ENCODE assay signal across 18 cellular contexts in genomic region chr4:2666722-2667247, GRCh38.
A peak's percentile ranks its signal among the peaks of the same experiment; 100 is the strongest.
DNase-seq lines count a peak whose midpoint lies in the region; ATAC-seq and TF ChIP-seq lines count a peak whose summit lies in the region.
"Had no signal": no experiment of that assay in that cellular context is flagged by ENCODE, and none has a peak within 500 bp of the region (broad histone marks: within the 10 kb centered on the region; RNA-seq: fewer than 3 reads in every experiment).

No MANE protein-coding gene starts in this region.

- CTCF ChIA-PET in activated CD8-positive, alpha-beta T cell treated with anti-CD3 and anti-CD28 coated beads, Interleukin-2, amount 10 ng/mL, durations not matched to agents 7 days and 5 days (lab: Charles Lee), result no interaction called here
- CTCF ChIA-PET in mammary epithelial cell (lab: Charles Lee; ENCODE audit: low non-redundant PET), result no interaction called here

- intact Hi-C loops in ovary (cut with DNase I), result no loop called here
- intact Hi-C loops in mammary epithelial cell (cut with micrococcal nuclease), result no loop called here

- H3K27ac ChIP-seq in muscle layer of duodenum (ENCODE audit: low read length) (peak overlapping the region; percentile 31), ovary (no peak overlapping the region), mammary epithelial cell (ENCODE audit: insufficient read depth, low read depth, low read length) (no peak overlapping the region)
- H3K27ac ChIP-seq: cardiac muscle cell, pancreas had no signal

- DNase-seq in stimulated activated naive CD8-positive, alpha-beta T cell treated with anti-CD3 and anti-CD28 coated beads, Interleukin-15, Interleukin-2, amounts not matched to agents 100 U/mL and 50 U/mL, for 24 hours, result no peak
- no peak for DNase-seq in activated CD8-positive, alpha-beta T cell treated with anti-CD3 and anti-CD28 coated beads, Interleukin-2, amount 10 ng/mL, durations not matched to agents 7 days and 5 days
- no peak for DNase-seq in ovary
- DNase-seq in mesothelial cell of epicardium (ENCODE audit: low spot score in 2 of 2, unreplicated experiment in 2 of 2), result no peak
- DNase-seq in mammary epithelial cell, result no peak
- DNase-seq: activated CD4-positive, CD25-positive, alpha-beta regulatory T cell; DND-41; NCI-H1930; NCI-H510A treated with DMSO at 0.1 percent for 48 hours; pancreas; PC-3 had no signal

- H3K9me3 ChIP-seq in muscle layer of duodenum (ENCODE audit: control insufficient read depth in 1 of 2, low read length in 2 of 2), result no peaks in the 10 kb centered on the region
- H3K9me3 ChIP-seq in ovary, result no peaks in the 10 kb centered on the region
- H3K9me3 ChIP-seq in mammary epithelial cell (replicated peaks; ENCODE audit: insufficient read depth, low read length), result no peaks in the 10 kb centered on the region
- H3K9me3 ChIP-seq: pancreas had no signal

- 78 to 90% (median 84%) methylated on average over 2 of the region's 2 CpGs for WGBS in ovary, 3 donors
- 100% methylated on average over 2 of the region's 2 CpGs for WGBS in mammary epithelial cell (ENCODE audit: low coverage, missing lambda C conversion rate)

- H3K36me3 ChIP-seq in muscle layer of duodenum (ENCODE audit: control insufficient read depth in 1 of 2, insufficient read depth in 2 of 2, low read length in 2 of 2) (peaks cover 16 to 21% of the 10 kb centered on the region in 2 donors), ovary (no peaks in the 10 kb centered on the region), mammary epithelial cell (ENCODE audit: insufficient read depth, low read length) (peaks cover 7% of the 10 kb centered on the region)

- no peaks in the 10 kb centered on the region for H3K9me3 Mint-ChIP-seq in stimulated activated naive CD8-positive, alpha-beta T cell treated with anti-CD3 and anti-CD28 coated beads, Interleukin-15, Interleukin-2, amounts not matched to agents 100 ng/mL and 50 ng/mL, for 24 hours
- H3K9me3 Mint-ChIP-seq in activated CD8-positive, alpha-beta T cell treated with anti-CD3 and anti-CD28 coated beads, Interleukin-2, amount 10 ng/mL, durations not matched to agents 7 days and 5 days (ENCODE audit: insufficient read depth), result no peaks in the 10 kb centered on the region
- H3K9me3 Mint-ChIP-seq in mesothelial cell of epicardium, result no peaks in the 10 kb centered on the region

- H4K20me1 ChIP-seq in mammary epithelial cell (ENCODE audit: insufficient read depth, low read length), result no peaks in the 10 kb centered on the region

- H2AFZ ChIP-seq in mammary epithelial cell (ENCODE audit: low read depth, low read length), result no peak overlapping the region

- TF ChIP-seq CTCF in ovary (IDR thresholded peaks at IDR 0.05) (no peak), mesothelial cell of epicardium (IDR thresholded peaks at IDR 0.05; ENCODE audit: unreplicated experiment) (no peak), mammary epithelial cell (conservative IDR thresholded peaks at IDR 0.05 in 1 of 2, IDR thresholded peaks at IDR 0.05 in 1 of 2; ENCODE audit: extremely low read depth in 1 of 2, insufficient read depth in 1 of 2, low read depth in 1 of 2, low read length in 2 of 2) (no peak)

- TF ChIP-seq EP300 in ovary (IDR thresholded peaks at IDR 0.05), result no peak

- BruUV-seq in mammary epithelial cell (replicated peaks; lab: Mats Ljungman, UMichigan), result no TSS peak

- no peak for TF ChIP-seq POLR2A in ovary (IDR thresholded peaks at IDR 0.05)

- H3K4me3 ChIP-seq in muscle layer of duodenum (ENCODE audit: low read depth in 1 of 2, low read length in 2 of 2), result peak overlapping the region in 1 of 2 donors; percentile 34
- H3K4me3 ChIP-seq in ovary, result no peak overlapping the region
- no peak overlapping the region for H3K4me3 ChIP-seq in mammary epithelial cell (replicated peaks in 1 of 3; ENCODE audit: insufficient read depth in 1 of 3, low read depth in 2 of 3, low read length in 3 of 3)
- H3K4me3 ChIP-seq: cardiac muscle cell, lung, pancreas, skin epidermis had no signal

- H3K4me1 Mint-ChIP-seq in stimulated activated naive CD8-positive, alpha-beta T cell treated with anti-CD3 and anti-CD28 coated beads, Interleukin-15, Interleukin-2, amounts not matched to agents 100 ng/mL and 50 ng/mL, for 24 hours (ENCODE audit: low read depth), result peaks cover 33% of the 10 kb centered on the region
- H3K4me1 Mint-ChIP-seq in activated CD8-positive, alpha-beta T cell treated with anti-CD3 and anti-CD28 coated beads, Interleukin-2, amount 10 ng/mL, durations not matched to agents 7 days and 5 days (ENCODE audit: low read depth), result peaks cover 12% of the 10 kb centered on the region
- H3K4me1 Mint-ChIP-seq in mesothelial cell of epicardium, result peaks cover 4% of the 10 kb centered on the region

- dilution Hi-C loops in mammary epithelial cell (cut with HindIII; ENCODE audit: low sequenced_read_pairs), result no loop called here

- H3K4me3 Mint-ChIP-seq in stimulated activated naive CD8-positive, alpha-beta T cell treated with anti-CD3 and anti-CD28 coated beads, Interleukin-15, Interleukin-2, amounts not matched to agents 100 ng/mL and 50 ng/mL, for 24 hours, result peak overlapping the region; percentile 57
- H3K4me3 Mint-ChIP-seq in activated CD8-positive, alpha-beta T cell treated with anti-CD3 and anti-CD28 coated beads, Interleukin-2, amount 10 ng/mL, durations not matched to agents 7 days and 5 days, result peak overlapping the region; percentile 24
- no peak overlapping the region for H3K4me3 Mint-ChIP-seq in mesothelial cell of epicardium

- H3K27me3 ChIP-seq in muscle layer of duodenum (ENCODE audit: low read depth, low read length) (no peaks in the 10 kb centered on the region), ovary (no peaks in the 10 kb centered on the region), mammary epithelial cell (ENCODE audit: insufficient read depth, low read length) (no peaks in the 10 kb centered on the region)
- H3K27me3 ChIP-seq: cardiac muscle cell, pancreas had no signal

- POLR2A ChIA-PET in activated CD8-positive, alpha-beta T cell treated with anti-CD3 and anti-CD28 coated beads, Interleukin-2, amount 10 ng/mL, durations not matched to agents 7 days and 5 days (lab: Charles Lee), result interaction anchor here (0.6 kb wide), 1 partner anchor 1571 kb away, joined by 3 read pairs; no protein-coding TSS in a partner anchor

- H3K9ac ChIP-seq in mammary epithelial cell (ENCODE audit: insufficient read depth, low read length), result no peak overlapping the region

- in situ Hi-C loops in mammary epithelial cell (cut with MboI; ENCODE audit: low sequenced_read_pairs in 2 of 2), result no loop called here

- H3K36me3 Mint-ChIP-seq in stimulated activated naive CD8-positive, alpha-beta T cell treated with anti-CD3 and anti-CD28 coated beads, Interleukin-15, Interleukin-2, amounts not matched to agents 100 ng/mL and 50 ng/mL, for 24 hours (ENCODE audit: low read depth), result peaks cover 62% of the 10 kb centered on the region
- peaks cover 40% of the 10 kb centered on the region for H3K36me3 Mint-ChIP-seq in activated CD8-positive, alpha-beta T cell treated with anti-CD3 and anti-CD28 coated beads, Interleukin-2, amount 10 ng/mL, durations not matched to agents 7 days and 5 days (ENCODE audit: low read depth)
- H3K36me3 Mint-ChIP-seq in mesothelial cell of epicardium, result peaks cover 27% of the 10 kb centered on the region

- ATAC-seq in stimulated activated naive CD8-positive, alpha-beta T cell treated with anti-CD3 and anti-CD28 coated beads, Interleukin-15, Interleukin-2, amounts not matched to agents 100 U/mL and 50 U/mL, for 24 hours, result no peak
- ATAC-seq in activated CD8-positive, alpha-beta T cell treated with anti-CD3 and anti-CD28 coated beads, Interleukin-2, amount 10 ng/mL, durations not matched to agents 7 days and 5 days, result no peak
- ATAC-seq in HG03139 (IDR thresholded peaks at IDR 0.05; ENCODE audit: unreplicated experiment), result no peak
- ATAC-seq: HCT116, pancreas, PC-3 had no signal

- H3K4me1 ChIP-seq in muscle layer of duodenum (ENCODE audit: control insufficient read depth in 1 of 2, insufficient read depth in 2 of 2, low read length in 2 of 2) (peaks cover 0 to 20% of the 10 kb centered on the region in 2 donors), ovary (ENCODE audit: insufficient read depth) (peaks cover 1% of the 10 kb centered on the region), mammary epithelial cell (ENCODE audit: insufficient read depth, low read length) (peaks cover 11% of the 10 kb centered on the region)
- H3K4me1 ChIP-seq: pancreas had no signal

- no peaks in the 10 kb centered on the region for H3K27me3 Mint-ChIP-seq in stimulated activated naive CD8-positive, alpha-beta T cell treated with anti-CD3 and anti-CD28 coated beads, Interleukin-15, Interleukin-2, amounts not matched to agents 100 ng/mL and 50 ng/mL, for 24 hours
- H3K27me3 Mint-ChIP-seq in activated CD8-positive, alpha-beta T cell treated with anti-CD3 and anti-CD28 coated beads, Interleukin-2, amount 10 ng/mL, durations not matched to agents 7 days and 5 days (ENCODE audit: low read depth), result no peaks in the 10 kb centered on the region
- H3K27me3 Mint-ChIP-seq in mesothelial cell of epicardium (ENCODE audit: low read depth), result no peaks in the 10 kb centered on the region

- peaks cover 16% of the 10 kb centered on the region for H3K79me2 ChIP-seq in mammary epithelial cell (ENCODE audit: insufficient read depth, low read length)

- H3K27ac Mint-ChIP-seq in stimulated activated naive CD8-positive, alpha-beta T cell treated with anti-CD3 and anti-CD28 coated beads, Interleukin-15, Interleukin-2, amounts not matched to agents 100 ng/mL and 50 ng/mL, for 24 hours, result peak overlapping the region; percentile 57
- H3K27ac Mint-ChIP-seq in activated CD8-positive, alpha-beta T cell treated with anti-CD3 and anti-CD28 coated beads, Interleukin-2, amount 10 ng/mL, durations not matched to agents 7 days and 5 days, result peak overlapping the region; percentile 10
- no peak overlapping the region for H3K27ac Mint-ChIP-seq in mesothelial cell of epicardium

- no peak overlapping the region for H3K4me2 ChIP-seq in mammary epithelial cell (ENCODE audit: insufficient read depth, low read depth, low read length)
